ENCODE assay signal across 27 cellular contexts in genomic region chr1:35290452-35290851, GRCh38.
"Had no signal": no experiment of that assay in that cellular context is flagged by ENCODE, and none has a peak within 500 bp of the region (broad histone marks: within the 10 kb centered on the region; RNA-seq: fewer than 3 reads in every experiment).

No MANE protein-coding gene starts in this region.

- H2AFZ ChIP-seq: neural progenitor cell had no signal

- H3K4me3 ChIP-seq: neural progenitor cell, pancreas, prostate gland, skin epidermis, smooth muscle cell, spleen, stomach, thoracic aorta, thyroid gland, tibial nerve, upper lobe of left lung, vagina had no signal

- FAIRE-seq: pancreas, urothelium cell line had no signal

- H3K36me3 ChIP-seq: prostate gland, thyroid gland, vagina had no signal

- H3K9ac ChIP-seq: neural progenitor cell had no signal

- H3K9me3 ChIP-seq: pancreas, prostate gland, spleen, stomach, thoracic aorta, thyroid gland, tibial nerve, upper lobe of left lung, vagina had no signal

- H3K27ac ChIP-seq: neural progenitor cell, pancreas, prostate gland, skin epidermis, spleen, stomach, thoracic aorta, thyroid gland, tibial nerve, upper lobe of left lung, vagina had no signal

- H3K4me2 ChIP-seq: neural progenitor cell, smooth muscle cell had no signal

- H3K4me3 Mint-ChIP-seq: naive thymus-derived CD4-positive, alpha-beta T cell; natural killer cell; nephron; neural progenitor cell; stimulated activated effector memory CD8-positive, alpha-beta T cell treated with anti-CD3 and anti-CD28 coated beads, Interleukin-12 subunit alpha, Interleukin-12 subunit beta, amount 100 ng/mL, for 72 hours; stimulated activated naive B cell treated with anti-CD40 and anti-IgM and Interleukin-4, amounts not matched to agents 10 μg/mL and 1 μg/mL and 100 μg/mL, for 72 hours; stimulated activated naive CD8-positive, alpha-beta T cell treated with anti-CD3 and anti-CD28 coated beads, Interleukin-15, Interleukin-2, amounts not matched to agents 100 ng/mL and 50 ng/mL, for 24 hours had no signal

- H3K27me3 Mint-ChIP-seq: naive thymus-derived CD4-positive, alpha-beta T cell; stimulated activated naive B cell treated with anti-CD40 and anti-IgM and Interleukin-4, amounts not matched to agents 10 μg/mL and 1 μg/mL and 100 μg/mL, for 72 hours; stimulated activated naive CD8-positive, alpha-beta T cell treated with anti-CD3 and anti-CD28 coated beads, Interleukin-15, Interleukin-2, amounts not matched to agents 100 ng/mL and 50 ng/mL, for 24 hours had no signal

- H3K9me3 Mint-ChIP-seq: naive thymus-derived CD4-positive, alpha-beta T cell; natural killer cell; nephron; neural progenitor cell; stimulated activated effector memory CD8-positive, alpha-beta T cell treated with anti-CD3 and anti-CD28 coated beads, Interleukin-12 subunit alpha, Interleukin-12 subunit beta, amount 100 ng/mL, for 72 hours; stimulated activated naive B cell treated with anti-CD40 and anti-IgM and Interleukin-4, amounts not matched to agents 10 μg/mL and 1 μg/mL and 100 μg/mL, for 72 hours; stimulated activated naive CD8-positive, alpha-beta T cell treated with anti-CD3 and anti-CD28 coated beads, Interleukin-15, Interleukin-2, amounts not matched to agents 100 ng/mL and 50 ng/mL, for 24 hours had no signal

- H3K4me1 Mint-ChIP-seq: neural progenitor cell had no signal

- H3K27me3 ChIP-seq: neural progenitor cell, pancreas, spleen, stomach, thyroid gland, tibial nerve, upper lobe of left lung, vagina had no signal

- H3K36me3 Mint-ChIP-seq: natural killer cell had no signal

- ATAC-seq: naive thymus-derived CD4-positive, alpha-beta T cell; natural killer cell; pancreas; right cardiac atrium; sciatic nerve; stimulated activated effector memory CD8-positive, alpha-beta T cell treated with anti-CD3 and anti-CD28 coated beads, Interleukin-12 subunit alpha, Interleukin-12 subunit beta, amount 100 ng/mL, for 72 hours; stimulated activated naive B cell treated with anti-CD40 and anti-IgM and Interleukin-4, amounts not matched to agents 10 μg/mL and 1 μg/mL and 100 μg/mL, for 72 hours had no signal

- DNase-seq: naive thymus-derived CD4-positive, alpha-beta T cell; natural killer cell; occipital lobe; pancreas; right cardiac atrium; spleen; stimulated activated CD4-positive, alpha-beta T cell treated with anti-CD3 and anti-CD28 coated beads, Interleukin-12 subunit alpha, Interleukin-12 subunit beta, amount 100 ng/mL, for 4 hours; stimulated activated CD4-positive, alpha-beta T cell treated with anti-CD3 and anti-CD28 coated beads, Interleukin-1b, Interleukin-23, amount 100 ng/mL, for 48 hours; stimulated activated CD4-positive, alpha-beta T cell treated with anti-CD3 and anti-CD28 coated beads, Interleukin-4, amount 100 ng/mL, for 24 hours; stimulated activated naive B cell treated with anti-CD40 and anti-IgM and Interleukin-4, amounts not matched to agents 10 μg/mL and 1 μg/mL and 100 μg/mL, for 72 hours; stimulated activated naive CD4-positive, alpha-beta T cell treated with Interleukin-2 at 50 U/mL for 16 hours; stomach; thyroid gland; trophoblast cell; upper lobe of left lung had no signal

- H3K27ac Mint-ChIP-seq: neural progenitor cell; stimulated activated effector memory CD8-positive, alpha-beta T cell treated with anti-CD3 and anti-CD28 coated beads, Interleukin-12 subunit alpha, Interleukin-12 subunit beta, amount 100 ng/mL, for 72 hours; stimulated activated naive B cell treated with anti-CD40 and anti-IgM and Interleukin-4, amounts not matched to agents 10 μg/mL and 1 μg/mL and 100 μg/mL, for 72 hours; stimulated activated naive CD8-positive, alpha-beta T cell treated with anti-CD3 and anti-CD28 coated beads, Interleukin-15, Interleukin-2, amounts not matched to agents 100 ng/mL and 50 ng/mL, for 24 hours had no signal

- H3K4me1 ChIP-seq: neural progenitor cell, prostate gland had no signal
